Comparison of ENCODE assay signal across 8 cellular contexts in genomic region chr11:43943357-43943930, GRCh38. TPM values are rescaled to one million over a fixed set of nuclear protein-coding genes. Genes with fewer than 3 reads are reported as not detected.
A peak's percentile ranks its signal among the peaks of the same experiment; 100 is the strongest.
DNase-seq lines count a peak whose midpoint lies in the region; ATAC-seq and TF ChIP-seq lines count a peak whose summit lies in the region.

No MANE protein-coding gene starts in this region.

- no peak overlapping the region for H3K27ac ChIP-seq in iPS DF 6.9 (ENCODE audit: low read length)
- H3K27ac ChIP-seq in smooth muscle cell (ENCODE audit: low read depth): no peak overlapping the region

- H3K4me2 ChIP-seq in smooth muscle cell: peak overlapping the region; percentile 99

- peaks cover 25% of the 10 kb centered on the region for H3K27me3 ChIP-seq in iPS DF 6.9 (ENCODE audit: control insufficient read depth, insufficient read depth, low read length)
- H3K27me3 ChIP-seq in smooth muscle cell (ENCODE audit: low read depth): peaks cover 25% of the 10 kb centered on the region

- peaks cover 20% of the 10 kb centered on the region for H3K4me1 Mint-ChIP-seq in activated CD8-positive, alpha-beta T cell treated with anti-CD3 and anti-CD28 coated beads, Interleukin-2, amount 10 ng/mL, durations not matched to agents 7 days and 5 days (ENCODE audit: low read depth)

- peaks cover 56% of the 10 kb centered on the region for H3K27me3 Mint-ChIP-seq in activated CD8-positive, alpha-beta T cell treated with anti-CD3 and anti-CD28 coated beads, Interleukin-2, amount 10 ng/mL, durations not matched to agents 7 days and 5 days (ENCODE audit: low read depth)

- peak; percentile 63 for DNase-seq in NCI-H2227 (lab: John Stamatoyannopoulos, UW; ENCODE audit: unreplicated experiment)
- no peak for DNase-seq in NCI-H2227 treated with DMSO at 0.1 percent for 48 hours (lab: John Stamatoyannopoulos, UW)
- DNase-seq in activated CD8-positive, alpha-beta T cell treated with anti-CD3 and anti-CD28 coated beads, Interleukin-2, amount 10 ng/mL, durations not matched to agents 7 days and 5 days: no peak
- DNase-seq in iPS DF 6.9 (ENCODE audit: low read depth, low spot score): no peak
- no peak for DNase-seq in smooth muscle cell (lab: John Stamatoyannopoulos, UW; ENCODE audit: unreplicated experiment)
- DNase-seq in activated effector memory CD4-positive, alpha-beta T cell treated with anti-CD3 and anti-CD28 coated beads, Interleukin-2, amount 50 U/mL, for 16 hours: no peak
- no peak for DNase-seq in NCI-H1092 (lab: John Stamatoyannopoulos, UW)
- DNase-seq in NCI-H345 treated with DMSO at 0.1 percent for 48 hours (lab: John Stamatoyannopoulos, UW; ENCODE audit: unreplicated experiment): no peak

- no peak overlapping the region for H3K27ac Mint-ChIP-seq in activated CD8-positive, alpha-beta T cell treated with anti-CD3 and anti-CD28 coated beads, Interleukin-2, amount 10 ng/mL, durations not matched to agents 7 days and 5 days

- POLR2A ChIA-PET in activated CD8-positive, alpha-beta T cell treated with anti-CD3 and anti-CD28 coated beads, Interleukin-2, amount 10 ng/mL, durations not matched to agents 7 days and 5 days (lab: Charles Lee): interaction anchor here (0.7 to 0.9 kb wide), 2 partner anchors 55 to 281 kb away, joined by 3 read pairs; no protein-coding TSS in a partner anchor

- H3K4me3 Mint-ChIP-seq in activated CD8-positive, alpha-beta T cell treated with anti-CD3 and anti-CD28 coated beads, Interleukin-2, amount 10 ng/mL, durations not matched to agents 7 days and 5 days: peak overlapping the region; percentile 85

- peaks cover 15% of the 10 kb centered on the region for H4K20me1 ChIP-seq in smooth muscle cell (ENCODE audit: low read depth)

- H3K9ac ChIP-seq in smooth muscle cell (ENCODE audit: low read depth): peak overlapping the region; percentile 68

- TF ChIP-seq CTCF in smooth muscle cell (IDR thresholded peaks at IDR 0.05; ENCODE audit: borderline replicate concordance, insufficient read depth, poor library complexity, severe bottlenecking): no peak

- H3K36me3 ChIP-seq in iPS DF 6.9 (ENCODE audit: control insufficient read depth, insufficient read depth, low read length): no peaks in the 10 kb centered on the region; the same call in 1 of the 2 replicates
- no peaks in the 10 kb centered on the region for H3K36me3 ChIP-seq in smooth muscle cell (ENCODE audit: low read depth)

- H3K9me3 Mint-ChIP-seq in activated CD8-positive, alpha-beta T cell treated with anti-CD3 and anti-CD28 coated beads, Interleukin-2, amount 10 ng/mL, durations not matched to agents 7 days and 5 days (ENCODE audit: insufficient read depth): no peaks in the 10 kb centered on the region

- CTCF ChIA-PET in activated CD8-positive, alpha-beta T cell treated with anti-CD3 and anti-CD28 coated beads, Interleukin-2, amount 10 ng/mL, durations not matched to agents 7 days and 5 days (lab: Charles Lee): interaction anchor here (1.2 to 8.5 kb wide), 3 partner anchors 20 to 62 kb away, joined by 3 to 46 read pairs (median 4); no protein-coding TSS in a partner anchor

- no peaks in the 10 kb centered on the region for H3K79me2 ChIP-seq in smooth muscle cell (ENCODE audit: low read depth)

- H3K9me3 ChIP-seq in iPS DF 6.9 (ENCODE audit: control insufficient read depth, insufficient read depth, low read length) (no peaks in the 10 kb centered on the region), smooth muscle cell (replicated peaks; ENCODE audit: low read depth) (no peaks in the 10 kb centered on the region)

- H3F3A ChIP-seq in smooth muscle cell (ENCODE audit: low read depth): no peaks in the 10 kb centered on the region

- H2AFZ ChIP-seq in smooth muscle cell (ENCODE audit: low read depth): no peak overlapping the region

- no CpG with 5 or more reads among the region's 50 CpGs for WGBS in iPS DF 6.9 (ENCODE audit: insufficient coverage, insufficient read length)
- 3% methylated on average over 49 of the region's 50 CpGs for WGBS in smooth muscle cell (ENCODE audit: low lambda C conversion rate)

- H3K4me3 ChIP-seq in iPS DF 6.9 (ENCODE audit: low read length) (peak overlapping the region; percentile 46; the same call in 1 of the 2 replicates), smooth muscle cell (peak overlapping the region; percentile 79)

- H3K4me1 ChIP-seq in iPS DF 6.9 (ENCODE audit: control insufficient read depth, insufficient read depth, low read length) (no peaks in the 10 kb centered on the region; the same call in 1 of the 2 replicates), smooth muscle cell (ENCODE audit: low read depth) (no peaks in the 10 kb centered on the region)

- peaks cover 5% of the 10 kb centered on the region for H3K36me3 Mint-ChIP-seq in activated CD8-positive, alpha-beta T cell treated with anti-CD3 and anti-CD28 coated beads, Interleukin-2, amount 10 ng/mL, durations not matched to agents 7 days and 5 days (ENCODE audit: low read depth)

- ATAC-seq in activated CD8-positive, alpha-beta T cell treated with anti-CD3 and anti-CD28 coated beads, Interleukin-2, amount 10 ng/mL, durations not matched to agents 7 days and 5 days: no peak

RNA-seq across cellular contexts. Expression of gene C11orf96, which starts 1.0 kb away (rescaled TPM):
- total RNA-seq in activated CD8-positive, alpha-beta T cell treated with anti-CD3 and anti-CD28 coated beads, Interleukin-2, amount 10 ng/mL, durations not matched to agents 7 days and 5 days: 1 to 10 TPM in 1 of 2 experiments, under 1 TPM in 1; 0.55 to 1.1 TPM
- 39.9 and 50.5 TPM in 2 replicates for total RNA-seq in smooth muscle cell
- 22.1 and 24.3 TPM in 2 replicates for polyA plus RNA-seq in smooth muscle cell

Comparison
In these comparisons a context has a peak if more than half of its experiments do, and no peak if none do; other contexts are left out.
1. RNA of gene C11orf96, which starts 1.0 kb away (total RNA-seq): 39.9 to 50.5 TPM in smooth muscle cell; 0.55 to 1.1 TPM in activated CD8-positive, alpha-beta T cell treated with anti-CD3 and anti-CD28 coated beads, Interleukin-2, amount 10 ng/mL, durations not matched to agents 7 days and 5 days; every median in the first group is over 10 times any median in the second.